In genomic region chr19:1307755-1308303, GRCh38 we compare ENCODE assay signal across 28 cellular contexts. TPM values are rescaled to one million over a fixed set of nuclear protein-coding genes. Genes with fewer than 3 reads are reported as not detected.
"Had no signal": no experiment of that assay in that cellular context is flagged by ENCODE, and none has a peak within 500 bp of the region (broad histone marks: within the 10 kb centered on the region; RNA-seq: fewer than 3 reads in every experiment).

No MANE protein-coding gene starts in this region.

- FAIRE-seq: colon, kidney had no signal

- H3K4me2 ChIP-seq: hepatocyte had no signal

- H3K27ac Mint-ChIP-seq: dendritic cell treated with granulocyte-macrophage colony-stimulating factor and Interleukin-4, amounts not matched to agents 40 ng/mL and 50 ng/mL, for 4 days; effector memory CD8-positive, alpha-beta T cell; memory B cell; mesothelial cell of epicardium; nephron; stimulated activated memory B cell treated with anti-CD40 and anti-IgM and Interleukin-4, amounts not matched to agents 10 μg/mL and 1 μg/mL and 100 μg/mL, for 72 hours; stimulated activated naive CD8-positive, alpha-beta T cell treated with anti-CD3 and anti-CD28 coated beads, Interleukin-15, Interleukin-2, amounts not matched to agents 100 ng/mL and 50 ng/mL, for 24 hours had no signal

- H3K9me3 ChIP-seq: esophagus muscularis mucosa, gastroesophageal sphincter, left ventricle myocardium inferior, lower lobe of right lung, prostate gland, spleen, tibial artery, upper lobe of right lung had no signal

- H3K27me3 Mint-ChIP-seq: effector memory CD8-positive, alpha-beta T cell; stimulated activated memory B cell treated with anti-CD40 and anti-IgM and Interleukin-4, amounts not matched to agents 10 μg/mL and 1 μg/mL and 100 μg/mL, for 72 hours; stimulated activated naive CD8-positive, alpha-beta T cell treated with anti-CD3 and anti-CD28 coated beads, Interleukin-15, Interleukin-2, amounts not matched to agents 100 ng/mL and 50 ng/mL, for 24 hours had no signal

- DNase-seq: effector memory CD8-positive, alpha-beta T cell; foreskin fibroblast; kidney; left cardiac atrium; left ventricle myocardium inferior; lower lobe of right lung; spleen; stimulated activated CD4-positive, alpha-beta T cell treated with anti-CD3 and anti-CD28 coated beads, Interleukin-15, amount 100 ng/mL, for 24 hours; stimulated activated CD4-positive, alpha-beta T cell treated with anti-CD3 and anti-CD28 coated beads, Interleukin-1b, Interleukin-23, amount 100 ng/mL, for 48 hours; stimulated activated CD4-positive, alpha-beta T cell treated with anti-CD3 and anti-CD28 coated beads, Interleukin-4, amount 100 ng/mL, for 24 hours; tibial artery; upper lobe of right lung had no signal

- ATAC-seq: effector memory CD8-positive, alpha-beta T cell; gastroesophageal sphincter; left cardiac atrium; lower lobe of right lung; sciatic nerve; stimulated activated memory B cell treated with anti-CD40 and anti-IgM and Interleukin-4, amounts not matched to agents 10 μg/mL and 1 μg/mL and 100 μg/mL, for 72 hours; upper lobe of right lung had no signal

- H3K27me3 ChIP-seq: hepatocyte had no signal

- H2AFZ ChIP-seq: hepatocyte, parathyroid adenoma had no signal

- H3K4me3 ChIP-seq: esophagus muscularis mucosa, gastroesophageal sphincter, hepatocyte, left ventricle myocardium inferior, lower lobe of right lung, prostate gland, spleen, tibial artery, upper lobe of right lung had no signal

- H3K36me3 Mint-ChIP-seq: memory B cell; mesothelial cell of epicardium; stimulated activated memory B cell treated with anti-CD40 and anti-IgM and Interleukin-4, amounts not matched to agents 10 μg/mL and 1 μg/mL and 100 μg/mL, for 72 hours had no signal

- H3K27ac ChIP-seq: epithelial cell of prostate, esophagus muscularis mucosa, gastroesophageal sphincter, hepatocyte, left ventricle myocardium inferior, lower lobe of right lung, parathyroid adenoma, prostate gland, spleen, tibial artery, upper lobe of right lung had no signal

- H3K4me3 Mint-ChIP-seq: dendritic cell treated with granulocyte-macrophage colony-stimulating factor and Interleukin-4, amounts not matched to agents 40 ng/mL and 50 ng/mL, for 4 days; effector memory CD8-positive, alpha-beta T cell; memory B cell; mesothelial cell of epicardium; nephron; stimulated activated memory B cell treated with anti-CD40 and anti-IgM and Interleukin-4, amounts not matched to agents 10 μg/mL and 1 μg/mL and 100 μg/mL, for 72 hours; stimulated activated naive CD8-positive, alpha-beta T cell treated with anti-CD3 and anti-CD28 coated beads, Interleukin-15, Interleukin-2, amounts not matched to agents 100 ng/mL and 50 ng/mL, for 24 hours had no signal

- H3K4me1 Mint-ChIP-seq: memory B cell; nephron; stimulated activated memory B cell treated with anti-CD40 and anti-IgM and Interleukin-4, amounts not matched to agents 10 μg/mL and 1 μg/mL and 100 μg/mL, for 72 hours had no signal

- H3K9me3 Mint-ChIP-seq: dendritic cell treated with granulocyte-macrophage colony-stimulating factor and Interleukin-4, amounts not matched to agents 40 ng/mL and 50 ng/mL, for 4 days; effector memory CD8-positive, alpha-beta T cell; memory B cell; mesothelial cell of epicardium; nephron; stimulated activated memory B cell treated with anti-CD40 and anti-IgM and Interleukin-4, amounts not matched to agents 10 μg/mL and 1 μg/mL and 100 μg/mL, for 72 hours; stimulated activated naive CD8-positive, alpha-beta T cell treated with anti-CD3 and anti-CD28 coated beads, Interleukin-15, Interleukin-2, amounts not matched to agents 100 ng/mL and 50 ng/mL, for 24 hours had no signal

- H3K9ac ChIP-seq: parathyroid adenoma had no signal

- H3K79me2 ChIP-seq: hepatocyte, parathyroid adenoma had no signal

- H3K36me3 ChIP-seq: esophagus muscularis mucosa, gastroesophageal sphincter, left ventricle myocardium inferior, lower lobe of right lung, prostate gland, spleen, tibial artery, upper lobe of right lung had no signal

- H3K4me1 ChIP-seq: esophagus muscularis mucosa, gastroesophageal sphincter, left ventricle myocardium inferior, lower lobe of right lung, parathyroid adenoma, prostate gland, spleen, tibial artery, upper lobe of right lung had no signal

RNA-seq across cellular contexts. Expression of gene EFNA2, which starts 22.2 kb away (rescaled TPM):
- total RNA-seq: esophagus muscularis mucosa, gastroesophageal sphincter, kidney, left cardiac atrium, left ventricle myocardium inferior, lower lobe of right lung, myocyte, omental fat pad, prostate gland, sciatic nerve, spleen, upper lobe of right lung had no signal
- polyA plus RNA-seq: spleen had no signal
